In the genomic region with DNA sequence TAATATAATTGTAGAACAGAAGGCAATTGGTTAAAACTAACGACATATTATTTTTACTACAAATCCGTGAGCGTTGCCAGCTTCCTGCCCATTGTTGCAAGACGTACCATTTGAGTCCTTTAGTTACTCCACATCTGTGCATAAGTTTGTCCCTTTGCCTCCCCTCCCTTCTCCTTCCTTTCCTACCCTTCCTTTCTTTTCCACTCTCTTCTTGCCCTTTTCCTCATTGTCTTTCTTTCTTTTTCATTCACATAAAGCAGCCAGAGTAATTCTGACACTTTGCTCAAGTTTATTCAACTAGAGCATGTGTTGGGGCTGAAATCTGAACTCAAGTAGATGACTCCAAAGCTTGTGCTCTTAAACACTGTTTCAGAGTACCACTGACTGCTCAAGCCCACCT, we compare ENCODE assay signal across 7 cellular contexts.
"Had no signal": no experiment of that assay in that cellular context is flagged by ENCODE, and none has a peak within 500 bp of the region (broad histone marks: within the 10 kb centered on the region; RNA-seq: fewer than 3 reads in every experiment).

No MANE protein-coding gene starts in this region.

- ATAC-seq: K562 had no signal

- H3K9me3 Mint-ChIP-seq: IgD-negative memory B cell had no signal

- H3K36me3 Mint-ChIP-seq: IgD-negative memory B cell had no signal

- H3K4me1 Mint-ChIP-seq: IgD-negative memory B cell had no signal

- DNase-seq: IMR-90, KBM-7, KG1 had no signal

- H3K4me3 ChIP-seq: K562 had no signal

- H3K27ac ChIP-seq: HL-60, KMS-11 had no signal

- H3K4me2 ChIP-seq: KMS-11 had no signal

- H3K9ac ChIP-seq: KMS-11 had no signal

- FAIRE-seq: K562 had no signal

- H3K27ac Mint-ChIP-seq: IgD-negative memory B cell had no signal

- H3K4me3 Mint-ChIP-seq: IgD-negative memory B cell had no signal

- H3K27me3 Mint-ChIP-seq: IgD-negative memory B cell had no signal
